ENCODE assay signal across 22 cellular contexts in genomic region chr9:126698251-126698650, GRCh38.
"Had no signal": no experiment of that assay in that cellular context is flagged by ENCODE, and none has a peak within 500 bp of the region (broad histone marks: within the 10 kb centered on the region; RNA-seq: fewer than 3 reads in every experiment).

No MANE protein-coding gene starts in this region.

- H3K27ac Mint-ChIP-seq: activated CD4-positive, alpha-beta memory T cell treated with anti-CD3 and anti-CD28 coated beads for 36 hours; activated naive CD4-positive, alpha-beta T cell treated with anti-CD3 and anti-CD28 coated beads for 36 hours; dendritic cell treated with granulocyte-macrophage colony-stimulating factor and Interleukin-4, amounts not matched to agents 40 ng/mL and 50 ng/mL, for 4 days; nephron progenitor cell; stimulated activated naive CD8-positive, alpha-beta T cell treated with anti-CD3 and anti-CD28 coated beads, Interleukin-15, Interleukin-2, amounts not matched to agents 100 ng/mL and 50 ng/mL, for 24 hours had no signal

- H3K4me3 Mint-ChIP-seq: activated CD4-positive, alpha-beta memory T cell treated with anti-CD3 and anti-CD28 coated beads for 36 hours; activated naive CD4-positive, alpha-beta T cell treated with anti-CD3 and anti-CD28 coated beads for 36 hours; dendritic cell treated with granulocyte-macrophage colony-stimulating factor and Interleukin-4, amounts not matched to agents 40 ng/mL and 50 ng/mL, for 4 days; nephron progenitor cell; stimulated activated naive CD8-positive, alpha-beta T cell treated with anti-CD3 and anti-CD28 coated beads, Interleukin-15, Interleukin-2, amounts not matched to agents 100 ng/mL and 50 ng/mL, for 24 hours had no signal

- H3K4me1 ChIP-seq: prostate gland had no signal

- H3K36me3 Mint-ChIP-seq: activated CD4-positive, alpha-beta memory T cell treated with anti-CD3 and anti-CD28 coated beads for 36 hours had no signal

- H3K36me3 ChIP-seq: cardiac muscle cell, prostate gland had no signal

- DNase-seq: activated CD4-positive, alpha-beta memory T cell treated with anti-CD3 and anti-CD28 coated beads for 36 hours; activated CD4-positive, alpha-beta T cell treated with anti-CD3 and anti-CD28 coated beads for 4 hours; activated naive CD4-positive, alpha-beta T cell treated with anti-CD3 and anti-CD28 coated beads for 36 hours; activated T-cell treated with anti-CD3 and anti-CD28 coated beads, Interleukin-2, amount 50 U/mL, for 48 hours; amygdala; effector CD4-positive, alpha-beta T cell; glutamatergic neuron; left ventricle myocardium superior; mesenchymal stem cell; nephron progenitor cell; stimulated activated CD4-positive, alpha-beta T cell treated with anti-CD3 and anti-CD28 coated beads, Interleukin-12 subunit alpha, Interleukin-12 subunit beta, amount 100 ng/mL, for 4 hours; stimulated activated CD4-positive, alpha-beta T cell treated with anti-CD3 and anti-CD28 coated beads, Interleukin-4, amount 100 ng/mL, for 4 hours; substantia nigra; T-helper 1 cell; tibial artery had no signal

- ATAC-seq: esophagus mucosa, left ventricle myocardium superior, mucosa of descending colon had no signal

- H3K9me3 Mint-ChIP-seq: activated CD4-positive, alpha-beta memory T cell treated with anti-CD3 and anti-CD28 coated beads for 36 hours; activated naive CD4-positive, alpha-beta T cell treated with anti-CD3 and anti-CD28 coated beads for 36 hours; dendritic cell treated with granulocyte-macrophage colony-stimulating factor and Interleukin-4, amounts not matched to agents 40 ng/mL and 50 ng/mL, for 4 days; nephron progenitor cell; stimulated activated naive CD8-positive, alpha-beta T cell treated with anti-CD3 and anti-CD28 coated beads, Interleukin-15, Interleukin-2, amounts not matched to agents 100 ng/mL and 50 ng/mL, for 24 hours had no signal

- H3K4me3 ChIP-seq: cardiac muscle cell, hepatocyte, mucosa of descending colon, prostate gland, tibial artery had no signal

- H3K27ac ChIP-seq: cardiac muscle cell, hepatocyte, prostate gland, tibial artery had no signal

- H3K9me3 ChIP-seq: mucosa of descending colon, prostate gland, tibial artery had no signal

- H3K27me3 ChIP-seq: hepatocyte had no signal
